20 cellular contexts compared by ENCODE assay signal in genomic region chr13:99002191-99002710, GRCh38. TPM values are rescaled to one million over a fixed set of nuclear protein-coding genes. Genes with fewer than 3 reads are reported as not detected.
DNase-seq lines count a peak whose midpoint lies in the region; ATAC-seq and TF ChIP-seq lines count a peak whose summit lies in the region.
"Had no signal": no experiment of that assay in that cellular context is flagged by ENCODE, and none has a peak within 500 bp of the region (broad histone marks: within the 10 kb centered on the region; RNA-seq: fewer than 3 reads in every experiment).

No MANE protein-coding gene starts in this region.

- H2BK120ac ChIP-seq in H9 (ENCODE audit: low read depth, low read length, poor library complexity, severe bottlenecking) = no peak overlapping the region

- H3K4me1 Mint-ChIP-seq in CD4-positive, alpha-beta T cell (ENCODE audit: low read depth) = peaks cover 91% of the 10 kb centered on the region
- H3K4me1 Mint-ChIP-seq in H9 (peaks cover 25 to 39% of the 10 kb centered on the region in 2 experiments), nephron (peaks cover 78% of the 10 kb centered on the region)
- H3K4me1 Mint-ChIP-seq in central memory CD8-positive, alpha-beta T cell = peaks cover 64% of the 10 kb centered on the region
- peaks cover 27% of the 10 kb centered on the region for H3K4me1 Mint-ChIP-seq in stimulated activated memory B cell treated with anti-CD40 and anti-IgM and Interleukin-4, amounts not matched to agents 10 μg/mL and 1 μg/mL and 100 μg/mL, for 72 hours

- H2BK12ac ChIP-seq in H9 (ENCODE audit: insufficient read length, low read depth, low read length) = no peak overlapping the region

- no peak for ATAC-seq in CD4-positive, alpha-beta T cell (ENCODE audit: poor library complexity)
- no peak for ATAC-seq in central memory CD8-positive, alpha-beta T cell (replicated peaks; ENCODE audit: extremely low read depth, poor library complexity, severe bottlenecking)
- ATAC-seq in stimulated activated memory B cell treated with anti-CD40 and anti-IgM and Interleukin-4, amounts not matched to agents 10 μg/mL and 1 μg/mL and 100 μg/mL, for 72 hours = no peak
- ATAC-seq: HCT116 had no signal

- intact Hi-C loops in CD4-positive, alpha-beta T cell (cut with DNase I, micrococcal nuclease) = no loop called here

- no peak overlapping the region for H3K27ac ChIP-seq in CD4-positive, alpha-beta T cell (ENCODE audit: low read depth, low read length)
- H3K27ac ChIP-seq in H9 (ENCODE audit: insufficient read length, low read depth, low read length) = no peak overlapping the region
- H3K27ac ChIP-seq: RWPE1 had no signal

- CTCF ChIA-PET in CD4-positive, alpha-beta T cell (lab: Charles Lee) = interaction anchor here (1.0 to 1.1 kb wide), 2 partner anchors 27 to 103 kb away, joined by 4 read pairs; no protein-coding TSS in a partner anchor

- H2AK5ac ChIP-seq in H9 (ENCODE audit: insufficient read length, low read length) = no peak overlapping the region

- H3K23ac ChIP-seq in H9 (ENCODE audit: insufficient read length, low read depth, low read length) = no peak overlapping the region

- no peak overlapping the region for H4K5ac ChIP-seq in H9 (ENCODE audit: insufficient read length, low read depth, low read length)

- H3K79me2 ChIP-seq in H9 (ENCODE audit: insufficient read depth, low read length) = no peaks in the 10 kb centered on the region

- H3K9ac ChIP-seq in H9 (ENCODE audit: extremely low read depth, insufficient read length, low read length) = no peak overlapping the region

- no peak overlapping the region for H3K4me2 ChIP-seq in H9 (ENCODE audit: insufficient read depth, insufficient read length, low read length)
- H3K4me2 ChIP-seq: GM23338 had no signal

- H2BK15ac ChIP-seq in H9 (ENCODE audit: low read depth, low read length) = peak overlapping the region; percentile 54; the same call in 1 of the 2 replicates

- no peak overlapping the region for H3T11ph ChIP-seq in H9 (ENCODE audit: low read length)

- H4K8ac ChIP-seq in H9 (replicated peaks; ENCODE audit: insufficient read length, low read depth, low read length) = no peak overlapping the region

- no peaks in the 10 kb centered on the region for H3K9me3 ChIP-seq in CD4-positive, alpha-beta T cell (ENCODE audit: control insufficient read depth, low read length)
- H3K9me3 ChIP-seq in H9 (ENCODE audit: control insufficient read depth, low read depth, low read length) = no peaks in the 10 kb centered on the region
- H3K9me3 ChIP-seq: BE2C had no signal

- WGBS in H9 (ENCODE audit: extremely low coverage, insufficient read length, low lambda C conversion rate) = no CpG with 5 or more reads among the region's 4 CpGs

- peaks cover 7% of the 10 kb centered on the region; the same call in 1 of the 2 replicates for H3K4me1 ChIP-seq in H9 (ENCODE audit: insufficient read depth, low read length)
- H3K4me1 ChIP-seq: BE2C had no signal

- H2BK20ac ChIP-seq in H9 (ENCODE audit: low read depth, low read length, poor library complexity, severe bottlenecking) = no peak overlapping the region

- H2BK5ac ChIP-seq in H9 (ENCODE audit: insufficient read length, low read length) = no peak overlapping the region

- no peak for TF ChIP-seq CTCF in CD4-positive, alpha-beta T cell (IDR thresholded peaks at IDR 0.05)
- TF ChIP-seq CTCF in H9 (conservative IDR thresholded peaks at IDR 0.05) (no peak), nephron (IDR thresholded peaks at IDR 0.05; ENCODE audit: unreplicated experiment in 3 of 3) (no peak)

- no peaks in the 10 kb centered on the region for H3K23me2 ChIP-seq in H9 (ENCODE audit: insufficient read length, low read depth, low read length, poor library complexity, severe bottlenecking)

- peak overlapping the region; percentile 94 for H3K27ac Mint-ChIP-seq in CD4-positive, alpha-beta T cell
- no peak overlapping the region for H3K27ac Mint-ChIP-seq in H9
- peak overlapping the region; percentile 53 for H3K27ac Mint-ChIP-seq in central memory CD8-positive, alpha-beta T cell (ENCODE audit: low read depth)
- H3K27ac Mint-ChIP-seq in nephron = peak overlapping the region; percentile 27 to 56 (median 43)
- no peak overlapping the region for H3K27ac Mint-ChIP-seq in stimulated activated memory B cell treated with anti-CD40 and anti-IgM and Interleukin-4, amounts not matched to agents 10 μg/mL and 1 μg/mL and 100 μg/mL, for 72 hours
- H3K27ac Mint-ChIP-seq: GM23338, IgD-negative memory B cell had no signal

- no peak overlapping the region for H3K4ac ChIP-seq in H9 (ENCODE audit: low read depth, low read length)

- H3K4me3 Mint-ChIP-seq in CD4-positive, alpha-beta T cell = peak overlapping the region; percentile 12
- H3K4me3 Mint-ChIP-seq in H9 (no peak overlapping the region), nephron (no peak overlapping the region)
- H3K4me3 Mint-ChIP-seq in central memory CD8-positive, alpha-beta T cell = no peak overlapping the region
- no peak overlapping the region for H3K4me3 Mint-ChIP-seq in stimulated activated memory B cell treated with anti-CD40 and anti-IgM and Interleukin-4, amounts not matched to agents 10 μg/mL and 1 μg/mL and 100 μg/mL, for 72 hours
- H3K4me3 Mint-ChIP-seq: GM23338, IgD-negative memory B cell had no signal

- no peak overlapping the region for H2AFZ ChIP-seq in H9 (ENCODE audit: low read length)
- H2AFZ ChIP-seq: GM23338 had no signal

- no peaks in the 10 kb centered on the region for H3K27me3 Mint-ChIP-seq in CD4-positive, alpha-beta T cell
- H3K27me3 Mint-ChIP-seq in H9 (ENCODE audit: low read depth) (peaks cover 1% of the 10 kb centered on the region; the same call in 1 of the 2 replicates), nephron (ENCODE audit: low read depth) (peaks cover 6% of the 10 kb centered on the region)
- no peaks in the 10 kb centered on the region for H3K27me3 Mint-ChIP-seq in central memory CD8-positive, alpha-beta T cell
- no peaks in the 10 kb centered on the region for H3K27me3 Mint-ChIP-seq in stimulated activated memory B cell treated with anti-CD40 and anti-IgM and Interleukin-4, amounts not matched to agents 10 μg/mL and 1 μg/mL and 100 μg/mL, for 72 hours
- H3K27me3 Mint-ChIP-seq: IgD-negative memory B cell had no signal

- H4K91ac ChIP-seq in H9 (ENCODE audit: insufficient read length, low read depth, low read length) = no peak overlapping the region

- no peaks in the 10 kb centered on the region for H3K79me1 ChIP-seq in H9 (ENCODE audit: insufficient read depth, low read depth, low read length, poor library complexity, severe bottlenecking)

- H3K18ac ChIP-seq in H9 (ENCODE audit: insufficient read length, low read depth, low read length) = no peak overlapping the region

- H3K14ac ChIP-seq in H9 (ENCODE audit: insufficient read depth, low read length) = no peak overlapping the region

- H3K27me3 ChIP-seq in CD4-positive, alpha-beta T cell (ENCODE audit: control insufficient read depth, insufficient read depth, low read length) = no peaks in the 10 kb centered on the region
- no peaks in the 10 kb centered on the region for H3K27me3 ChIP-seq in H9 (ENCODE audit: insufficient read depth, low read length)

- H3K9me3 Mint-ChIP-seq in CD4-positive, alpha-beta T cell = no peaks in the 10 kb centered on the region
- H3K9me3 Mint-ChIP-seq in H9 (no peaks in the 10 kb centered on the region), nephron (no peaks in the 10 kb centered on the region)
- no peaks in the 10 kb centered on the region for H3K9me3 Mint-ChIP-seq in central memory CD8-positive, alpha-beta T cell
- no peaks in the 10 kb centered on the region for H3K9me3 Mint-ChIP-seq in stimulated activated memory B cell treated with anti-CD40 and anti-IgM and Interleukin-4, amounts not matched to agents 10 μg/mL and 1 μg/mL and 100 μg/mL, for 72 hours
- H3K9me3 Mint-ChIP-seq: GM23338, IgD-negative memory B cell had no signal

- DNase-seq in CD4-positive, alpha-beta T cell = no peak
- no peak for DNase-seq in H9
- no peak for DNase-seq in central memory CD8-positive, alpha-beta T cell (ENCODE audit: low spot score in 2 of 2)
- DNase-seq in glomerular visceral epithelial cell (ENCODE audit: extremely low spot score) = no peak
- no peak for DNase-seq in DMS53 treated with DMSO at 0.1 percent for 48 hours (lab: John Stamatoyannopoulos, UW; ENCODE audit: unreplicated experiment)
- DNase-seq: BE2C; GDM1; NCI-H1105; NCI-H2029; NCI-H2227 treated with DMSO at 0.1 percent for 48 hours; NCI-H510A; NCI-H748 treated with DMSO at 0.1 percent for 48 hours; NK-92 treated with Interleukin-12 subunit alpha and Interleukin-12 subunit beta, amount 100 ng/mL, for 24 hours; SHP77 treated with DMSO at 0.1 percent for 48 hours had no signal

- no peaks in the 10 kb centered on the region for H4K20me1 ChIP-seq in H9 (ENCODE audit: control insufficient read depth, insufficient read depth, insufficient read length)

- H3K56ac ChIP-seq in H9 (ENCODE audit: insufficient read length, low read depth, low read length) = no peak overlapping the region

- H3K36me3 Mint-ChIP-seq in CD4-positive, alpha-beta T cell (ENCODE audit: low read depth) = peaks cover 8% of the 10 kb centered on the region
- H3K36me3 Mint-ChIP-seq in H9 (ENCODE audit: insufficient read depth in 1 of 3, low read depth in 3 of 3) (no peaks in the 10 kb centered on the region), nephron (ENCODE audit: low read depth) (no peaks in the 10 kb centered on the region)
- peaks cover 4% of the 10 kb centered on the region for H3K36me3 Mint-ChIP-seq in central memory CD8-positive, alpha-beta T cell (ENCODE audit: insufficient read depth)
- no peaks in the 10 kb centered on the region for H3K36me3 Mint-ChIP-seq in stimulated activated memory B cell treated with anti-CD40 and anti-IgM and Interleukin-4, amounts not matched to agents 10 μg/mL and 1 μg/mL and 100 μg/mL, for 72 hours

- POLR2A ChIA-PET in CD4-positive, alpha-beta T cell (lab: Charles Lee) = no interaction called here

RNA-seq across cellular contexts. Expression of gene DOCK9, which starts 24.4 kb away (rescaled TPM):
- 10 to 100 TPM; 76.3 to 79.3 TPM for total RNA-seq in CD4-positive, alpha-beta T cell
- 19.0 and 23.0 TPM in 2 replicates for total RNA-seq in H9 (2021)

Comparison
In these comparisons a context has a peak if more than half of its experiments do, and no peak if none do; other contexts are left out.
1. H3K27ac Mint-ChIP-seq: peak in CD4-positive, alpha-beta T cell (single experiment), central memory CD8-positive, alpha-beta T cell (single experiment) and nephron (3 of 3); none in H9 (0 of 3) and stimulated activated memory B cell treated with anti-CD40 and anti-IgM and Interleukin-4, amounts not matched to agents 10 μg/mL and 1 μg/mL and 100 μg/mL, for 72 hours (single experiment).